ENCODE assay signal across 1 cellular context in the genomic region with DNA sequence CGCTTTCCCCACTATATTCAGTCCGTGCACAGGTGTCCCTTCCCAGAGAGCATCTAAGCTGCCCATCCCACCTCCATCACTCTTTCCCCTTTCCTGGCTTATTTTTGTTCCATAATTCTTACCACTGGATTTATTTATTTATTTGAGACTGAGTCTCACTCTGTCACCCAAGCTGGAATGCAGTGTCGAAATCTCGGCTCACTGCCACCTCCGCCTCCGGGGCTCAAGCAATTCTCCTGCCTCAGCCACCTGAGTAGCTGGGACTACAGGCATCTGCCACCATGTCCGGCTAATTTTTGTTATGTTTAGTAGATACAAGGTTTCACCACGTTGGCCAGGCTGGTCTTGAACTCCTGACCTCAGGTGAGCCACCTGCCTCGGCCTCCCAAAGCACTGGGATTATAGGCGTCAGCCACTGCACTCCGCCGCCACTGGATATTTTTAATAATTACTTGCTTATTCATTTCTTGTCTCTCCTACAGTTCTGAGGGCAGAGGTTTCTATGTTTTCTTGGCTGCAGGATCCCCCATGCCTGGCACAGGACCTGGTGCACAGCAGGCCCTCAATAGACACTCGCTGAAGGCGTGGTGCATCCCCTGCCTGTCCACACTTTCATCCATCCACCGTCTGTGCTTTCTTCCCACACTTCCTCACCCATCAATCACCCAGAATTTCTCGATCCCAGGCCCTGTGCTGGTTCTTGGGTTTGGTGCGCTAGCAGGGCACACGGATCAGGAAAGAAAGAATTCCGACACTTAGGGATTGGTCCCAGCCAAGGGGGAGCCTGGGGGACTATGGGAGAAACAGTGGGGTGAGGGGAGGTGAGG.
TF ChIP-seq lines count a peak whose summit lies in the region.

No MANE protein-coding gene starts in this region.

TF ChIP-seq in HepG2, 621 proteins besides CTCF, POLR2A, EP300 and RAD21:
- no peak for TF ChIP-seq ZZZ3 (CRISPR knock-in tag; IDR thresholded peaks at IDR 0.05; ENCODE audit: borderline replicate concordance)
- 0 out of 2 replicates have a peak, but pooled peaks have one; percentile 19 for TF ChIP-seq PHF21A (CRISPR knock-in tag; IDR thresholded peaks at IDR 0.05)
- no peak for TF ChIP-seq MAFG (CRISPR knock-in tag; IDR thresholded peaks at IDR 0.05)
- TF ChIP-seq ZNF782 (CRISPR knock-in tag; IDR thresholded peaks at IDR 0.05; ENCODE audit: borderline replicate concordance) = no peak
- TF ChIP-seq DNMT3B (CRISPR knock-in tag; conservative IDR thresholded peaks at IDR 0.05) = no peak
- no peak for TF ChIP-seq YEATS4 (CRISPR knock-in tag; IDR thresholded peaks at IDR 0.05; ENCODE audit: borderline replicate concordance)
- peak; percentile 46 for TF ChIP-seq CEBPB (IDR thresholded peaks at IDR 0.05; ENCODE audit: borderline replicate concordance, low read depth, low read length)
- TF ChIP-seq, protein P1, sequence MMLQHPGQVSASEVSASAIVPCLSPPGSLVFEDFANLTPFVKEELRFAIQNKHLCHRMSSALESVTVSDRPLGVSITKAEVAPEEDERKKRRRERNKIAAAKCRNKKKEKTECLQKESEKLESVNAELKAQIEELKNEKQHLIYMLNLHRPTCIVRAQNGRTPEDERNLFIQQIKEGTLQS (CRISPR knock-in tag; IDR thresholded peaks at IDR 0.05) = no peak
- no peak for TF ChIP-seq FOSL2 (CRISPR knock-in tag; IDR thresholded peaks at IDR 0.05)
- TF ChIP-seq EZH2 (conservative IDR thresholded peaks at IDR 0.05; ENCODE audit: low read depth, low read length) = no peak
- no peak for TF ChIP-seq REL (CRISPR knock-in tag; conservative IDR thresholded peaks at IDR 0.05)
- TF ChIP-seq, protein P2, sequence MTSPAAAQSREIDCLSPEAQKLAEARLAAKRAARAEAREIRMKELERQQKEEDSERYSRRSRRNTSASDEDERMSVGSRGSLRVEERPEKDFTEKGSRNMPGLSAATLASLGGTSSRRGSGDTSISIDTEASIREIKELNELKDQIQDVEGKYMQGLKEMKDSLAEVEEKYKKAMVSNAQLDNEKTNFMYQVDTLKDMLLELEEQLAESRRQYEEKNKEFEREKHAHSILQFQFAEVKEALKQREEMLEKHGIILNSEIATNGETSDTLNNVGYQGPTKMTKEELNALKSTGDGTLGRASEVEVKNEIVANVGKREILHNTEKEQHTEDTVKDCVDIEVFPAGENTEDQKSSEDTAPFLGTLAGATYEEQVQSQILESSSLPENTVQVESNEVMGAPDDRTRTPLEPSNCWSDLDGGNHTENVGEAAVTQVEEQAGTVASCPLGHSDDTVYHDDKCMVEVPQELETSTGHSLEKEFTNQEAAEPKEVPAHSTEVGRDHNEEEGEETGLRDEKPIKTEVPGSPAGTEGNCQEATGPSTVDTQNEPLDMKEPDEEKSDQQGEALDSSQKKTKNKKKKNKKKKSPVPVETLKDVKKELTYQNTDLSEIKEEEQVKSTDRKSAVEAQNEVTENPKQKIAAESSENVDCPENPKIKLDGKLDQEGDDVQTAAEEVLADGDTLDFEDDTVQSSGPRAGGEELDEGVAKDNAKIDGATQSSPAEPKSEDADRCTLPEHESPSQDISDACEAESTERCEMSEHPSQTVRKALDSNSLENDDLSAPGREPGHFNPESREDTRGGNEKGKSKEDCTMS (CRISPR knock-in tag; conservative IDR thresholded peaks at IDR 0.05) = no peak
- no peak for TF ChIP-seq PITX1 (CRISPR knock-in tag; IDR thresholded peaks at IDR 0.05)
- 0 out of 2 replicates have a peak, but pooled peaks have one; percentile 25 for TF ChIP-seq CEBPG (CRISPR knock-in tag; IDR thresholded peaks at IDR 0.05)
- TF ChIP-seq ZBTB1 (CRISPR knock-in tag; IDR thresholded peaks at IDR 0.05; ENCODE audit: borderline replicate concordance) = no peak
- no peak for TF ChIP-seq ZNF335 (CRISPR knock-in tag; IDR thresholded peaks at IDR 0.05)
- TF ChIP-seq RAD51 (IDR thresholded peaks at IDR 0.05; ENCODE audit: borderline replicate concordance) = no peak
- no peak for TF ChIP-seq ZNF205 (CRISPR knock-in tag; IDR thresholded peaks at IDR 0.05)
- no peak for TF ChIP-seq ZNF720 (CRISPR knock-in tag; IDR thresholded peaks at IDR 0.05)
- no peak for TF ChIP-seq ZNF264 (CRISPR knock-in tag; IDR thresholded peaks at IDR 0.05)
- no peak for TF ChIP-seq KMT2A (CRISPR knock-in tag; IDR thresholded peaks at IDR 0.05)
- TF ChIP-seq, protein P3, sequence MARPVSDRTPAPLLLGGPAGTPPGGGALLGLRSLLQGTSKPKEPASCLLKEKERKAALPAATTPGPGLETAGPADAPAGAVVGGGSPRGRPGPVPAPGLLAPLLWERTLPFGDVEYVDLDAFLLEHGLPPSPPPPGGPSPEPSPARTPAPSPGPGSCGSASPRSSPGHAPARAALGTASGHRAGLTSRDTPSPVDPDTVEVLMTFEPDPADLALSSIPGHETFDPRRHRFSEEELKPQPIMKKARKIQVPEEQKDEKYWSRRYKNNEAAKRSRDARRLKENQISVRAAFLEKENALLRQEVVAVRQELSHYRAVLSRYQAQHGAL (CRISPR knock-in tag; IDR thresholded peaks at IDR 0.05; ENCODE audit: not compliant biosample characterization) = no peak
- TF ChIP-seq, protein P4, sequence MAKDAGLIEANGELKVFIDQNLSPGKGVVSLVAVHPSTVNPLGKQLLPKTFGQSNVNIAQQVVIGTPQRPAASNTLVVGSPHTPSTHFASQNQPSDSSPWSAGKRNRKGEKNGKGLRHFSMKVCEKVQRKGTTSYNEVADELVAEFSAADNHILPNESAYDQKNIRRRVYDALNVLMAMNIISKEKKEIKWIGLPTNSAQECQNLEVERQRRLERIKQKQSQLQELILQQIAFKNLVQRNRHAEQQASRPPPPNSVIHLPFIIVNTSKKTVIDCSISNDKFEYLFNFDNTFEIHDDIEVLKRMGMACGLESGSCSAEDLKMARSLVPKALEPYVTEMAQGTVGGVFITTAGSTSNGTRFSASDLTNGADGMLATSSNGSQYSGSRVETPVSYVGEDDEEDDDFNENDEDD (CRISPR knock-in tag; IDR thresholded peaks at IDR 0.05; ENCODE audit: borderline replicate concordance) = no peak
- TF ChIP-seq NCOR1 (IDR thresholded peaks at IDR 0.05; ENCODE audit: borderline replicate concordance, low read length) = no peak
- no peak for TF ChIP-seq ZNF180 (CRISPR knock-in tag; IDR thresholded peaks at IDR 0.05; ENCODE audit: borderline replicate concordance, low read depth)
- no peak for TF ChIP-seq CAMTA2 (CRISPR knock-in tag; IDR thresholded peaks at IDR 0.05; ENCODE audit: borderline replicate concordance)
- no peak for TF ChIP-seq ZFP82 (CRISPR knock-in tag; IDR thresholded peaks at IDR 0.05; ENCODE audit: borderline replicate concordance)
- TF ChIP-seq TEAD3 (CRISPR knock-in tag; optimal IDR thresholded peaks at IDR 0.05; ENCODE audit: borderline replicate concordance) = peak; percentile 40
- TF ChIP-seq, protein P5, sequence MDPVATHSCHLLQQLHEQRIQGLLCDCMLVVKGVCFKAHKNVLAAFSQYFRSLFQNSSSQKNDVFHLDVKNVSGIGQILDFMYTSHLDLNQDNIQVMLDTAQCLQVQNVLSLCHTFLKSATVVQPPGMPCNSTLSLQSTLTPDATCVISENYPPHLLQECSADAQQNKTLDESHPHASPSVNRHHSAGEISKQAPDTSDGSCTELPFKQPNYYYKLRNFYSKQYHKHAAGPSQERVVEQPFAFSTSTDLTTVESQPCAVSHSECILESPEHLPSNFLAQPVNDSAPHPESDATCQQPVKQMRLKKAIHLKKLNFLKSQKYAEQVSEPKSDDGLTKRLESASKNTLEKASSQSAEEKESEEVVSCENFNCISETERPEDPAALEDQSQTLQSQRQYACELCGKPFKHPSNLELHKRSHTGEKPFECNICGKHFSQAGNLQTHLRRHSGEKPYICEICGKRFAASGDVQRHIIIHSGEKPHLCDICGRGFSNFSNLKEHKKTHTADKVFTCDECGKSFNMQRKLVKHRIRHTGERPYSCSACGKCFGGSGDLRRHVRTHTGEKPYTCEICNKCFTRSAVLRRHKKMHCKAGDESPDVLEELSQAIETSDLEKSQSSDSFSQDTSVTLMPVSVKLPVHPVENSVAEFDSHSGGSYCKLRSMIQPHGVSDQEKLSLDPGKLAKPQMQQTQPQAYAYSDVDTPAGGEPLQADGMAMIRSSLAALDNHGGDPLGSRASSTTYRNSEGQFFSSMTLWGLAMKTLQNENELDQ (CRISPR knock-in tag; IDR thresholded peaks at IDR 0.05; ENCODE audit: borderline replicate concordance) = no peak
- TF ChIP-seq, protein P6, sequence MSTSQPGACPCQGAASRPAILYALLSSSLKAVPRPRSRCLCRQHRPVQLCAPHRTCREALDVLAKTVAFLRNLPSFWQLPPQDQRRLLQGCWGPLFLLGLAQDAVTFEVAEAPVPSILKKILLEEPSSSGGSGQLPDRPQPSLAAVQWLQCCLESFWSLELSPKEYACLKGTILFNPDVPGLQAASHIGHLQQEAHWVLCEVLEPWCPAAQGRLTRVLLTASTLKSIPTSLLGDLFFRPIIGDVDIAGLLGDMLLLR (CRISPR knock-in tag; IDR thresholded peaks at IDR 0.05) = no peak
- no peak for TF ChIP-seq IKZF4 (CRISPR knock-in tag; IDR thresholded peaks at IDR 0.05; ENCODE audit: borderline replicate concordance, low read depth, not compliant biosample characterization)
- no peak for TF ChIP-seq ZNF781 (CRISPR knock-in tag; IDR thresholded peaks at IDR 0.05; ENCODE audit: borderline replicate concordance, not compliant biosample characterization)
- TF ChIP-seq, protein P7, sequence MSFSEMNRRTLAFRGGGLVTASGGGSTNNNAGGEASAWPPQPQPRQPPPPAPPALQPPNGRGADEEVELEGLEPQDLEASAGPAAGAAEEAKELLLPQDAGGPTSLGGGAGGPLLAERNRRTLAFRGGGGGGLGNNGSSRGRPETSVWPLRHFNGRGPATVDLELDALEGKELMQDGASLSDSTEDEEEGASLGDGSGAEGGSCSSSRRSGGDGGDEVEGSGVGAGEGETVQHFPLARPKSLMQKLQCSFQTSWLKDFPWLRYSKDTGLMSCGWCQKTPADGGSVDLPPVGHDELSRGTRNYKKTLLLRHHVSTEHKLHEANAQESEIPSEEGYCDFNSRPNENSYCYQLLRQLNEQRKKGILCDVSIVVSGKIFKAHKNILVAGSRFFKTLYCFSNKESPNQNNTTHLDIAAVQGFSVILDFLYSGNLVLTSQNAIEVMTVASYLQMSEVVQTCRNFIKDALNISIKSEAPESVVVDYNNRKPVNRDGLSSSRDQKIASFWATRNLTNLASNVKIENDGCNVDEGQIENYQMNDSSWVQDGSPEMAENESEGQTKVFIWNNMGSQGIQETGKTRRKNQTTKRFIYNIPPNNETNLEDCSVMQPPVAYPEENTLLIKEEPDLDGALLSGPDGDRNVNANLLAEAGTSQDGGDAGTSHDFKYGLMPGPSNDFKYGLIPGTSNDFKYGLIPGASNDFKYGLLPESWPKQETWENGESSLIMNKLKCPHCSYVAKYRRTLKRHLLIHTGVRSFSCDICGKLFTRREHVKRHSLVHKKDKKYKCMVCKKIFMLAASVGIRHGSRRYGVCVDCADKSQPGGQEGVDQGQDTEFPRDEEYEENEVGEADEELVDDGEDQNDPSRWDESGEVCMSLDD (CRISPR knock-in tag; IDR thresholded peaks at IDR 0.05; ENCODE audit: borderline replicate concordance) = no peak
- no peak for TF ChIP-seq NFIC (IDR thresholded peaks at IDR 0.05; ENCODE audit: low read length)
TF ChIP-seq in HepG2: peak in this region for 4.
